ENCODE assay signal across 8 cellular contexts in genomic region chr1:209335090-209335692, GRCh38.
A peak's percentile ranks its signal among the peaks of the same experiment; 100 is the strongest.
DNase-seq lines count a peak whose midpoint lies in the region; ATAC-seq and TF ChIP-seq lines count a peak whose summit lies in the region.

No MANE protein-coding gene starts in this region.

- no peak overlapping the region for H2AFZ ChIP-seq in KMS-11 (ENCODE audit: low read depth)

- intact Hi-C loops in A673 (cut with micrococcal nuclease; ENCODE audit: unreplicated experiment) (no loop called here), adrenal gland (cut with DNase I) (no loop called here), left lung (cut with DNase I) (no loop called here)
- intact Hi-C loops in activated T-helper 2 cell treated with anti-CD3 and anti-CD28 coated beads, Interferon-gamma antibody, Interleukin-2, Interleukin-4, amounts not matched to agents 10 μg/mL and 5 μg/mL and 100 μg/mL, durations not matched to agents 14 hours and 24 hours and 36 hours (cut with micrococcal nuclease) = no loop called here

- H3K4me1 ChIP-seq in A673 (ENCODE audit: insufficient read depth, low read length, poor library complexity, severe bottlenecking) (no peaks in the 10 kb centered on the region), KMS-11 (ENCODE audit: low read depth, poor library complexity, severe bottlenecking) (no peaks in the 10 kb centered on the region), adrenal gland (replicated peaks in 1 of 2) (no peaks in the 10 kb centered on the region), left lung (no peaks in the 10 kb centered on the region)

- POLR2A ChIA-PET in A673 (lab: Charles Lee; ENCODE audit: low non-redundant PET) = no interaction called here

- no peak overlapping the region for H3K27ac ChIP-seq in A673 (ENCODE audit: low read depth, low read length, poor library complexity, severe bottlenecking)
- H3K27ac ChIP-seq in KMS-11 = no peak overlapping the region
- no peak overlapping the region for H3K27ac ChIP-seq in adrenal gland
- H3K27ac ChIP-seq in left lung = no peak overlapping the region

- H4K20me1 ChIP-seq in KMS-11 (ENCODE audit: insufficient read depth) = no peaks in the 10 kb centered on the region

- H3K4me3 Mint-ChIP-seq in activated T-helper 2 cell treated with anti-CD3 and anti-CD28 coated beads, Interferon-gamma antibody, Interleukin-2, Interleukin-4, amounts not matched to agents 10 μg/mL and 5 μg/mL and 100 μg/mL, durations not matched to agents 14 hours and 24 hours and 36 hours (ENCODE audit: low read depth) = no peak overlapping the region

- no peak overlapping the region for H3K27ac Mint-ChIP-seq in activated T-helper 2 cell treated with anti-CD3 and anti-CD28 coated beads, Interferon-gamma antibody, Interleukin-2, Interleukin-4, amounts not matched to agents 10 μg/mL and 5 μg/mL and 100 μg/mL, durations not matched to agents 14 hours and 24 hours and 36 hours

- BruUV-seq in A673 (replicated peaks; lab: Mats Ljungman, UMichigan) = no TSS peak

- H3K4me3 ChIP-seq in A673 (ENCODE audit: low read depth, low read length, poor library complexity, severe bottlenecking) (no peak overlapping the region), KMS-11 (IDR thresholded peaks at IDR 0.05; ENCODE audit: insufficient read depth, low read depth, low read length) (no peak overlapping the region), adrenal gland (no peak overlapping the region), left lung (no peak overlapping the region)

- H3K9ac ChIP-seq in KMS-11 = no peak overlapping the region

- ATAC-seq in GM21825 (IDR thresholded peaks at IDR 0.05; ENCODE audit: unreplicated experiment) = peak; percentile 75
- peak; percentile 86 for ATAC-seq in left lung

- no peaks in the 10 kb centered on the region for H3K79me2 ChIP-seq in KMS-11 (ENCODE audit: insufficient read depth, low read depth)

- TF ChIP-seq CTCF in A673 (conservative IDR thresholded peaks at IDR 0.05; ENCODE audit: low read depth, low read length) (peak; percentile 83), KMS-11 (conservative IDR thresholded peaks at IDR 0.05; ENCODE audit: low read depth, low read length) (peak; percentile 96), adrenal gland (IDR thresholded peaks at IDR 0.05) (peak; percentile 45 to 77 (median 57)), left lung (IDR thresholded peaks at IDR 0.05) (peak; percentile 69)

- peak; percentile 47 for DNase-seq in A673 (ENCODE audit: low spot score)
- peak; percentile 77 for DNase-seq in DMS53 (lab: John Stamatoyannopoulos, UW)
- DNase-seq in adrenal gland = peak; percentile 23 to 66 (median 57)
- no peak for DNase-seq in left lung
- DNase-seq in activated T-helper 2 cell treated with anti-CD3 and anti-CD28 coated beads, Interferon-gamma antibody, Interleukin-2, Interleukin-4, amounts not matched to agents 10 μg/mL and 5 μg/mL and 100 μg/mL, durations not matched to agents 14 hours and 24 hours and 36 hours (ENCODE audit: low spot score) = no peak
- DNase-seq in kidney glomerular epithelial cell (lab: John Stamatoyannopoulos, UW) = no peak

- CTCF ChIA-PET in A673 (lab: Charles Lee) = interaction anchor here (0.5 kb wide), 1 partner anchor 34 kb away, joined by 4 read pairs; no protein-coding TSS in a partner anchor

- H3K4me1 Mint-ChIP-seq in activated T-helper 2 cell treated with anti-CD3 and anti-CD28 coated beads, Interferon-gamma antibody, Interleukin-2, Interleukin-4, amounts not matched to agents 10 μg/mL and 5 μg/mL and 100 μg/mL, durations not matched to agents 14 hours and 24 hours and 36 hours (ENCODE audit: low read depth) = no peaks in the 10 kb centered on the region

- no peak overlapping the region for H3K4me2 ChIP-seq in KMS-11

- no peak for TF ChIP-seq POLR2A in adrenal gland (IDR thresholded peaks at IDR 0.05)

- no peaks in the 10 kb centered on the region for H3K36me3 ChIP-seq in A673 (ENCODE audit: insufficient read depth, low read length, poor library complexity, severe bottlenecking)
- H3K36me3 ChIP-seq in KMS-11 (ENCODE audit: insufficient read depth) = no peaks in the 10 kb centered on the region
- H3K36me3 ChIP-seq in adrenal gland (replicated peaks in 1 of 2) = no peaks in the 10 kb centered on the region
- H3K36me3 ChIP-seq in left lung = no peaks in the 10 kb centered on the region

- H3K27me3 ChIP-seq in A673 (replicated peaks; ENCODE audit: insufficient read depth, low read depth, low read length, poor library complexity) (peaks cover 50% of the 10 kb centered on the region), KMS-11 (ENCODE audit: insufficient read depth, low read depth) (no peaks in the 10 kb centered on the region), adrenal gland (no peaks in the 10 kb centered on the region), left lung (no peaks in the 10 kb centered on the region)

- WGBS in adrenal gland, 4 donors = 20 to 41% (median 37%) methylated on average over 3 of the region's 3 CpGs

- no peaks in the 10 kb centered on the region for H3K9me3 ChIP-seq in A673 (ENCODE audit: low read depth, low read length, poor library complexity, severe bottlenecking)
- H3K9me3 ChIP-seq in adrenal gland (replicated peaks in 1 of 3) = no peaks in the 10 kb centered on the region
- no peaks in the 10 kb centered on the region for H3K9me3 ChIP-seq in left lung

- H3K36me3 Mint-ChIP-seq in activated T-helper 2 cell treated with anti-CD3 and anti-CD28 coated beads, Interferon-gamma antibody, Interleukin-2, Interleukin-4, amounts not matched to agents 10 μg/mL and 5 μg/mL and 100 μg/mL, durations not matched to agents 14 hours and 24 hours and 36 hours (ENCODE audit: low read depth) = no peaks in the 10 kb centered on the region

- H3K27me3 Mint-ChIP-seq in activated T-helper 2 cell treated with anti-CD3 and anti-CD28 coated beads, Interferon-gamma antibody, Interleukin-2, Interleukin-4, amounts not matched to agents 10 μg/mL and 5 μg/mL and 100 μg/mL, durations not matched to agents 14 hours and 24 hours and 36 hours (ENCODE audit: low read depth) = peaks cover 6% of the 10 kb centered on the region

- no peaks in the 10 kb centered on the region for H3K9me3 Mint-ChIP-seq in activated T-helper 2 cell treated with anti-CD3 and anti-CD28 coated beads, Interferon-gamma antibody, Interleukin-2, Interleukin-4, amounts not matched to agents 10 μg/mL and 5 μg/mL and 100 μg/mL, durations not matched to agents 14 hours and 24 hours and 36 hours

Comparison
In these comparisons a context has a peak if more than half of its experiments do, and no peak if none do; other contexts are left out.
1. DNase-seq: peak in A673 (single experiment), DMS53 (single experiment) and adrenal gland (7 of 7); none in left lung (0 of 2), activated T-helper 2 cell treated with anti-CD3 and anti-CD28 coated beads, Interferon-gamma antibody, Interleukin-2, Interleukin-4, amounts not matched to agents 10 μg/mL and 5 μg/mL and 100 μg/mL, durations not matched to agents 14 hours and 24 hours and 36 hours (single experiment) and kidney glomerular epithelial cell (single experiment).
2. Peak in every context shown above with its lines, with median percentiles within 50 percentile points of each other: CTCF ChIP-seq.